Comparison of ENCODE assay signal across 9 cellular contexts in the genomic region with DNA sequence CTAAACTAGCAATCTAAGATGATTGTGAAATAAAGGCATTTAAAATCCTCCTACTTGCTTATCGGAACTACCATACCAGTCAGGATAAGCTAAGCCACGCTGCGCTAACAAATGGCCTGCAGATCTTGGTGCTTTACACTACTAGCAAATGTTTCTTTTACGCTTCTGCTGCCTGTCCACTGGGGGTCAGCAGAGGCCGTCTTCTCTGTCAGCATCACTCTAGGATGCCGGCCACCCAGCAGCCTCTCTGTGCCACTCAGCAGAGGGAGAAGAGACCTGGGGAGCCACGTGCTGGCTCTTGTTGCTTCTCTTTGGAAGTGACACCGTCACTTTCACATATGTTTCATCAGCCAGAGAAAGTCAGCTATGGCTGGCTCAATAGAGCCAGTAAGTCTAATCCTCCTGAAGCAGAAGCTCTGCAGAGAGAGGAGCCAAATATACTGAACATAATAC. TPM values are rescaled to one million over a fixed set of nuclear protein-coding genes. Genes with fewer than 3 reads are reported as not detected.
DNase-seq lines count a peak whose midpoint lies in the region; ATAC-seq and TF ChIP-seq lines count a peak whose summit lies in the region.
"Had no signal": no experiment of that assay in that cellular context is flagged by ENCODE, and none has a peak within 500 bp of the region (broad histone marks: within the 10 kb centered on the region; RNA-seq: fewer than 3 reads in every experiment).

No MANE protein-coding gene starts in this region.

- H3K4me3 ChIP-seq in esophagus squamous epithelium (no peak overlapping the region), vagina (no peak overlapping the region)

- WGBS in esophagus squamous epithelium, 2 donors: 56 to 61% methylated on average over 6 to 7 of the region's 8 CpGs

- H3K27me3 ChIP-seq in esophagus squamous epithelium: no peaks in the 10 kb centered on the region
- no peaks in the 10 kb centered on the region for H3K27me3 ChIP-seq in vagina

- ATAC-seq in GM21526 (IDR thresholded peaks at IDR 0.05; ENCODE audit: low FRiP score, unreplicated experiment) (peak; percentile 50), GM19395 (IDR thresholded peaks at IDR 0.05; ENCODE audit: unreplicated experiment) (no peak)

- H3K9me3 ChIP-seq in esophagus squamous epithelium (no peaks in the 10 kb centered on the region), vagina (no peaks in the 10 kb centered on the region)

- TF ChIP-seq CTCF in C4-2B (conservative IDR thresholded peaks at IDR 0.05): peak; percentile 79
- peak in 5 of 6 experiments; percentile 62 to 76 (median 64) for TF ChIP-seq CTCF in esophagus squamous epithelium (IDR thresholded peaks at IDR 0.05)
- TF ChIP-seq CTCF in vagina (IDR thresholded peaks at IDR 0.05): peak in 2 of 3 experiments; percentile 47 to 63

- DNase-seq in NCI-H345 treated with DMSO at 0.1 percent for 48 hours (lab: John Stamatoyannopoulos, UW; ENCODE audit: unreplicated experiment): peak; percentile 35
- DNase-seq in activated CD8-positive, alpha-beta memory T cell treated with anti-CD3 and anti-CD28 coated beads for 24 hours: peak; percentile 77
- no peak for DNase-seq in esophagus squamous epithelium (lab: John Stamatoyannopoulos, UW)
- DNase-seq in non-pigmented ciliary epithelial cell (ENCODE audit: low read depth): peak; percentile 30
- peak in 1 of 2 donors; percentile 89 for DNase-seq in vagina (ENCODE audit: extremely low spot score in 2 of 2)
- DNase-seq: naive B cell had no signal

- intact Hi-C loops in esophagus squamous epithelium (cut with DNase I) (no loop called here), vagina (cut with DNase I) (loop anchor here (10.0 kb wide), 1 partner anchor 453 kb away; no protein-coding TSS in a partner anchor)

- peaks cover 0 to 28% (median 13%) of the 10 kb centered on the region in 3 donors for H3K4me1 ChIP-seq in esophagus squamous epithelium
- peaks cover 21% of the 10 kb centered on the region for H3K4me1 ChIP-seq in vagina

- H3K36me3 ChIP-seq in esophagus squamous epithelium (no peaks in the 10 kb centered on the region), vagina (no peaks in the 10 kb centered on the region)

- H3K27ac ChIP-seq in C4-2B (no peak overlapping the region), esophagus squamous epithelium (no peak overlapping the region), vagina (peak overlapping the region; percentile 73)

- no peak for TF ChIP-seq POLR2A in esophagus squamous epithelium (IDR thresholded peaks at IDR 0.05)
- no peak for TF ChIP-seq POLR2A in vagina (IDR thresholded peaks at IDR 0.05)

RNA-seq across cellular contexts. Expression of a gene that starts 36.6 kb away (rescaled TPM):
- total RNA-seq in esophagus squamous epithelium (10 to 100 TPM; 26.9 to 69.0 (median 54.6) TPM), vagina (46.9 TPM)
